Comparison of ENCODE assay signal across 9 cellular contexts in genomic region chr5:82641362-82641988, GRCh38.
DNase-seq lines count a peak whose midpoint lies in the region; ATAC-seq lines count a peak whose summit lies in the region.
"Had no signal": no experiment of that assay in that cellular context is flagged by ENCODE, and none has a peak within 500 bp of the region (broad histone marks: within the 10 kb centered on the region; RNA-seq: fewer than 3 reads in every experiment).

No MANE protein-coding gene starts in this region.

- no peak overlapping the region for H3K4me3 Mint-ChIP-seq in activated naive CD8-positive, alpha-beta T cell treated with anti-CD3 and anti-CD28 coated beads, Interleukin-2, amount 50 U/mL, for 24 hours
- H3K4me3 Mint-ChIP-seq: stimulated activated naive CD8-positive, alpha-beta T cell treated with anti-CD3 and anti-CD28 coated beads, Interleukin-15, Interleukin-2, amounts not matched to agents 100 ng/mL and 50 ng/mL, for 24 hours had no signal

- H3K4me1 Mint-ChIP-seq in activated naive CD8-positive, alpha-beta T cell treated with anti-CD3 and anti-CD28 coated beads, Interleukin-2, amount 50 U/mL, for 24 hours, result no peaks in the 10 kb centered on the region

- no peaks in the 10 kb centered on the region for H3K36me3 Mint-ChIP-seq in activated naive CD8-positive, alpha-beta T cell treated with anti-CD3 and anti-CD28 coated beads, Interleukin-2, amount 50 U/mL, for 24 hours (ENCODE audit: low read depth)

- H3K9me3 Mint-ChIP-seq in activated naive CD8-positive, alpha-beta T cell treated with anti-CD3 and anti-CD28 coated beads, Interleukin-2, amount 50 U/mL, for 24 hours, result no peaks in the 10 kb centered on the region
- H3K9me3 Mint-ChIP-seq: stimulated activated naive CD8-positive, alpha-beta T cell treated with anti-CD3 and anti-CD28 coated beads, Interleukin-15, Interleukin-2, amounts not matched to agents 100 ng/mL and 50 ng/mL, for 24 hours had no signal

- peak; percentile 61 for DNase-seq in DMS114 treated with DMSO at 0.1 percent for 48 hours (lab: John Stamatoyannopoulos, UW; ENCODE audit: unreplicated experiment)
- DNase-seq in NCI-H526 (lab: John Stamatoyannopoulos, UW), result peak; percentile 58 to 73
- peak; percentile 6 for DNase-seq in activated naive CD8-positive, alpha-beta T cell treated with anti-CD3 and anti-CD28 coated beads, Interleukin-2, amount 50 U/mL, for 24 hours
- peak in 41 of 42 donors; percentile 11 to 89 (median 66) for DNase-seq in head of caudate nucleus
- DNase-seq in posterior cingulate gyrus, result peak in 7 of 10 donors; percentile 13 to 86 (median 43)

- H3K27me3 Mint-ChIP-seq in activated naive CD8-positive, alpha-beta T cell treated with anti-CD3 and anti-CD28 coated beads, Interleukin-2, amount 50 U/mL, for 24 hours, result no peaks in the 10 kb centered on the region
- H3K27me3 Mint-ChIP-seq: stimulated activated naive CD8-positive, alpha-beta T cell treated with anti-CD3 and anti-CD28 coated beads, Interleukin-15, Interleukin-2, amounts not matched to agents 100 ng/mL and 50 ng/mL, for 24 hours had no signal

- peak; percentile 85 for ATAC-seq in GM19351 (IDR thresholded peaks at IDR 0.05; ENCODE audit: unreplicated experiment)
- peak; percentile 77 for ATAC-seq in HG03520 (IDR thresholded peaks at IDR 0.05; ENCODE audit: unreplicated experiment)
- peak; percentile 61 for ATAC-seq in activated naive CD8-positive, alpha-beta T cell treated with anti-CD3 and anti-CD28 coated beads, Interleukin-2, amount 50 U/mL, for 24 hours
- no peak for ATAC-seq in HG02840 (IDR thresholded peaks at IDR 0.05; ENCODE audit: low FRiP score, unreplicated experiment)

- no peak overlapping the region for H3K27ac Mint-ChIP-seq in activated naive CD8-positive, alpha-beta T cell treated with anti-CD3 and anti-CD28 coated beads, Interleukin-2, amount 50 U/mL, for 24 hours
- H3K27ac Mint-ChIP-seq: stimulated activated naive CD8-positive, alpha-beta T cell treated with anti-CD3 and anti-CD28 coated beads, Interleukin-15, Interleukin-2, amounts not matched to agents 100 ng/mL and 50 ng/mL, for 24 hours had no signal

- intact Hi-C loops in head of caudate nucleus (cut with DNase I) (loop anchor here (5.0 to 10.0 kb wide), 2 partner anchors 153 to 921 kb away; no protein-coding TSS in a partner anchor), posterior cingulate gyrus (cut with DNase I) (loop anchor here (5.0 to 10.0 kb wide), 4 partner anchors 151 to 921 kb away; partner anchors contain the start of gene VCAN)

Comparison
In these comparisons a context has a peak if more than half of its experiments do, and no peak if none do; other contexts are left out.
1. DNase-seq: peak in every context shown above with its lines; median percentile 66 in head of caudate nucleus; 66 in NCI-H526; 61 in DMS114 treated with DMSO at 0.1 percent for 48 hours; 43 in posterior cingulate gyrus; 6 in activated naive CD8-positive, alpha-beta T cell treated with anti-CD3 and anti-CD28 coated beads, Interleukin-2, amount 50 U/mL, for 24 hours.